In genomic region chr3:112560330-112560729, GRCh38 we compare ENCODE assay signal across 8 cellular contexts. TPM values are rescaled to one million over a fixed set of nuclear protein-coding genes. Genes with fewer than 3 reads are reported as not detected.
DNase-seq lines count a peak whose midpoint lies in the region; ATAC-seq, FAIRE-seq and TF ChIP-seq lines count a peak whose summit lies in the region.

No MANE protein-coding gene starts in this region.

- H3K9me3 ChIP-seq in SK-N-MC (ENCODE audit: low read depth, low read length) (no peaks in the 10 kb centered on the region), gastrocnemius medialis (no peaks in the 10 kb centered on the region)

- ATAC-seq in gastrocnemius medialis (no peak), HG03457 (IDR thresholded peaks at IDR 0.05; ENCODE audit: unreplicated experiment) (no peak), HG02870 (IDR thresholded peaks at IDR 0.05; ENCODE audit: unreplicated experiment) (no peak), GM19324 (IDR thresholded peaks at IDR 0.05; ENCODE audit: low FRiP score, unreplicated experiment) (no peak)

- peak overlapping the region; percentile 98; the same call in 1 of the 2 replicates for H3K27ac ChIP-seq in SK-N-MC
- H3K27ac ChIP-seq in gastrocnemius medialis = peak overlapping the region; percentile 92 to 97 (median 94)

- TF ChIP-seq POLR2A in gastrocnemius medialis (IDR thresholded peaks at IDR 0.05) = no peak

- DNase-seq in GM19239 (ENCODE audit: insufficient read length, low spot score) (no peak), SK-N-MC (ENCODE audit: low read depth, low spot score) (no peak), fibroblast of mammary gland (ENCODE audit: low read depth) (no peak), gastrocnemius medialis (no peak), AG08395 (ENCODE audit: low spot score) (no peak)

- H3K4me3 ChIP-seq in SK-N-MC (peak overlapping the region; percentile 86), fibroblast of mammary gland (ENCODE audit: control insufficient read depth, low read depth, low read length) (peak overlapping the region; percentile 81), gastrocnemius medialis (peak overlapping the region; percentile 71 to 93 (median 88))

- in situ Hi-C loops in gastrocnemius medialis (cut with MboI; ENCODE audit: low sequenced_read_pairs in 4 of 4) = loop anchor here in 1 of 4 donors (25.0 kb wide), 2 partner anchors 952 to 1502 kb away; partner anchors contain the start of genes CCDC191, QTRT2 and SPICE1

- no peaks in the 10 kb centered on the region for H3K27me3 ChIP-seq in gastrocnemius medialis

- peak overlapping the region; percentile 93 for H3K9ac ChIP-seq in SK-N-MC (ENCODE audit: insufficient read length)

- H3K36me3 ChIP-seq in SK-N-MC (ENCODE audit: insufficient read depth, low read length) = peaks cover 9% of the 10 kb centered on the region
- H3K36me3 ChIP-seq in gastrocnemius medialis = peaks cover 0 to 8% of the 10 kb centered on the region in 2 donors

- H3K4me1 ChIP-seq in gastrocnemius medialis = peaks cover 25 to 36% of the 10 kb centered on the region in 2 donors

- intact Hi-C loops in gastrocnemius medialis (cut with DNase I; ENCODE audit: low total_unique reads) = loop anchor here (2.0 to 5.0 kb wide), 2 partner anchors 430 to 1187 kb away; partner anchors contain the start of genes ATP6V1A, GTPBP8 and NAA50

- TF ChIP-seq CTCF in fibroblast of mammary gland (conservative IDR thresholded peaks at IDR 0.05; ENCODE audit: control insufficient read depth, insufficient read depth, low read depth, low read length) = no peak
- no peak for TF ChIP-seq CTCF in gastrocnemius medialis (IDR thresholded peaks at IDR 0.05 in 4 of 5, conservative IDR thresholded peaks at IDR 0.05 in 1 of 5)

- FAIRE-seq in GM19239 (lab: Jason Lieb, UNC) = peak; percentile 23

RNA-seq across cellular contexts. Expression of gene ATG3, which starts 1.4 kb away (rescaled TPM):
- 10 to 100 TPM; 34.2 to 61.9 (median 50.7) TPM for total RNA-seq in gastrocnemius medialis

RNA-seq across cellular contexts. Expression of gene SLC35A5, which starts 1.5 kb away (rescaled TPM):
- 10 to 100 TPM in 2 of 4 donors, 1 to 10 TPM in 2; 5.0 to 15.3 (median 9.5) TPM for total RNA-seq in gastrocnemius medialis
